Comparison of ENCODE assay signal across 8 cellular contexts in genomic region chr19:2329528-2329927, GRCh38. TPM values are rescaled to one million over a fixed set of nuclear protein-coding genes. Genes with fewer than 3 reads are reported as not detected.
DNase-seq lines count a peak whose midpoint lies in the region; ATAC-seq and TF ChIP-seq lines count a peak whose summit lies in the region.

No MANE protein-coding gene starts in this region.

- H3K36me3 ChIP-seq in SK-N-MC (ENCODE audit: insufficient read depth, low read length) (peaks cover 14% of the 10 kb centered on the region; the same call in 1 of the 2 replicates), gastroesophageal sphincter (peaks cover 0 to 18% of the 10 kb centered on the region in 2 donors), smooth muscle cell (ENCODE audit: low read depth) (no peaks in the 10 kb centered on the region)

- H2AFZ ChIP-seq in smooth muscle cell (ENCODE audit: low read depth) = no peak overlapping the region

- H3K9me3 ChIP-seq in SK-N-MC (ENCODE audit: low read depth, low read length) (no peaks in the 10 kb centered on the region), gastroesophageal sphincter (no peaks in the 10 kb centered on the region), smooth muscle cell (replicated peaks; ENCODE audit: low read depth) (no peaks in the 10 kb centered on the region)

- H3K27ac ChIP-seq in SK-N-MC (no peak overlapping the region), gastroesophageal sphincter (no peak overlapping the region), smooth muscle cell (ENCODE audit: low read depth) (no peak overlapping the region)

- TF ChIP-seq CTCF in gastroesophageal sphincter (IDR thresholded peaks at IDR 0.05) = no peak
- TF ChIP-seq CTCF in smooth muscle cell (IDR thresholded peaks at IDR 0.05; ENCODE audit: borderline replicate concordance, insufficient read depth, poor library complexity, severe bottlenecking) = no peak

- no peaks in the 10 kb centered on the region for H3F3A ChIP-seq in smooth muscle cell (ENCODE audit: low read depth)

- WGBS in gastroesophageal sphincter (ENCODE audit: low coverage in 1 of 2), 2 donors = 33 to 41% methylated on average over 6 to 9 of the region's 13 CpGs
- 66% methylated on average over 13 of the region's 13 CpGs for WGBS in smooth muscle cell (ENCODE audit: low lambda C conversion rate)

- H3K4me2 ChIP-seq in smooth muscle cell = peak overlapping the region; percentile 98

- no peaks in the 10 kb centered on the region for H3K27me3 ChIP-seq in gastroesophageal sphincter
- H3K27me3 ChIP-seq in smooth muscle cell (ENCODE audit: low read depth) = no peaks in the 10 kb centered on the region

- H3K9ac ChIP-seq in SK-N-MC (ENCODE audit: insufficient read length) (peak overlapping the region; percentile 90), smooth muscle cell (ENCODE audit: low read depth) (peak overlapping the region; percentile 89)

- no peak for TF ChIP-seq EP300 in gastroesophageal sphincter (IDR thresholded peaks at IDR 0.05)

- H3K4me3 ChIP-seq in SK-N-MC (peak overlapping the region; percentile 94), gastroesophageal sphincter (peak overlapping the region; percentile 87 to 93), smooth muscle cell (peak overlapping the region; percentile 97)

- H4K20me1 ChIP-seq in smooth muscle cell (ENCODE audit: low read depth) = peaks cover 51% of the 10 kb centered on the region

- ATAC-seq in gastroesophageal sphincter = no peak
- ATAC-seq in HG03039 (IDR thresholded peaks at IDR 0.05; ENCODE audit: unreplicated experiment) = no peak
- no peak for ATAC-seq in GM19452 (IDR thresholded peaks at IDR 0.05; ENCODE audit: unreplicated experiment)

- no peak for TF ChIP-seq POLR2A in gastroesophageal sphincter (IDR thresholded peaks at IDR 0.05)

- H3K4me1 ChIP-seq in gastroesophageal sphincter (peaks cover 0 to 84% (median 46%) of the 10 kb centered on the region in 3 donors), smooth muscle cell (ENCODE audit: low read depth) (peaks cover 28% of the 10 kb centered on the region)

- H3K79me2 ChIP-seq in smooth muscle cell (ENCODE audit: low read depth) = peaks cover 81% of the 10 kb centered on the region

- DNase-seq in DMS79 treated with DMSO at 0.1 percent for 48 hours (lab: John Stamatoyannopoulos, UW) (peak; percentile 42), DMS79 (lab: John Stamatoyannopoulos, UW) (no peak), SK-N-MC (ENCODE audit: low read depth, low spot score) (no peak), smooth muscle cell (lab: John Stamatoyannopoulos, UW; ENCODE audit: unreplicated experiment) (no peak)
- DNase-seq in stimulated activated CD4-positive, alpha-beta T cell treated with anti-CD3 and anti-CD28 coated beads, Interleukin-2, amount 100 ng/mL, for 48 hours = no peak

RNA-seq across cellular contexts. Expression of gene SPPL2B, which starts 1.0 kb away (rescaled TPM):
- total RNA-seq in gastroesophageal sphincter (10 to 100 TPM; 18.5 to 32.7 (median 30.9) TPM), smooth muscle cell (21.1 and 54.7 TPM in 2 replicates)
- polyA plus RNA-seq in smooth muscle cell = 53.6 and 63.5 TPM in 2 replicates

RNA-seq across cellular contexts. Expression of gene LSM7, which starts 1.1 kb away (rescaled TPM):
- 10 to 100 TPM; 52.3 to 86.1 (median 77.7) TPM for total RNA-seq in gastroesophageal sphincter
- total RNA-seq in smooth muscle cell = 164 and 186 TPM in 2 replicates
- 158 and 161 TPM in 2 replicates for polyA plus RNA-seq in smooth muscle cell

RNA-seq across cellular contexts. Expression of gene LINGO3, which starts 21.6 kb away (rescaled TPM):
- not detected for total RNA-seq in gastroesophageal sphincter
- total RNA-seq in smooth muscle cell = not detected in 2 replicates
- 0.31 and 1.2 TPM in 2 replicates for polyA plus RNA-seq in smooth muscle cell

RNA-seq across cellular contexts. Expression of gene TMPRSS9, which starts 30.5 kb away (rescaled TPM):
- under 1 TPM in 1 of 4 donors, not detected in 3; 0.54 TPM for total RNA-seq in gastroesophageal sphincter
- not detected in 2 replicates for total RNA-seq in smooth muscle cell
- polyA plus RNA-seq in smooth muscle cell = 0.05 and 0.63 TPM in 2 replicates

RNA-seq across cellular contexts. Expression of gene PEAK3, which starts 47.6 kb away (rescaled TPM):
- 1 to 10 TPM in 1 of 4 donors, under 1 TPM in 2, not detected in 1; 0.16 to 1.3 (median 0.27) TPM for total RNA-seq in gastroesophageal sphincter
- total RNA-seq in smooth muscle cell = not detected in 2 replicates
- 0.37 and 0.71 TPM in 2 replicates for polyA plus RNA-seq in smooth muscle cell
